ENCODE assay signal across 11 cellular contexts in genomic region chr12:77232045-77232444, GRCh38.
DNase-seq lines count a peak whose midpoint lies in the region; ATAC-seq and TF ChIP-seq lines count a peak whose summit lies in the region.
"Had no signal": no experiment of that assay in that cellular context is flagged by ENCODE, and none has a peak within 500 bp of the region (broad histone marks: within the 10 kb centered on the region; RNA-seq: fewer than 3 reads in every experiment).

No MANE protein-coding gene starts in this region.

- H3K4me1 ChIP-seq in GM23248 (ENCODE audit: insufficient read depth) (peaks cover 23% of the 10 kb centered on the region), tibial nerve (peaks cover 0 to 19% (median 0%) of the 10 kb centered on the region in 4 donors), transverse colon (peaks cover 0 to 13% (median 5%) of the 10 kb centered on the region in 4 donors)

- H4K20me1 ChIP-seq in GM23248 (ENCODE audit: insufficient read depth), result no peaks in the 10 kb centered on the region

- peak overlapping the region; percentile 52 for H3K9ac ChIP-seq in GM23248

- TF ChIP-seq EP300 in tibial nerve (IDR thresholded peaks at IDR 0.05) (no peak), transverse colon (IDR thresholded peaks at IDR 0.05; ENCODE audit: low read depth) (no peak)

- 4 to 10% methylated on average over 1 of the region's 1 CpG for WGBS in GM23248 (ENCODE audit: low coverage in 1 of 2, low lambda C conversion rate in 2 of 2, missing lambda C conversion rate in 2 of 2), 2 experiments
- WGBS in tibial nerve, 2 donors, result 50 to 67% methylated on average over 1 of the region's 1 CpG
- WGBS in transverse colon (ENCODE audit: low coverage in 1 of 2), 2 donors, result 48 to 57% methylated on average over 1 of the region's 1 CpG

- H3K27me3 ChIP-seq in GM23248 (replicated peaks; ENCODE audit: insufficient read depth) (no peaks in the 10 kb centered on the region), tibial nerve (no peaks in the 10 kb centered on the region), transverse colon (no peaks in the 10 kb centered on the region)

- H3K4me2 ChIP-seq in GM23248 (ENCODE audit: unreplicated experiment), result peak overlapping the region; percentile 73

- H3K27ac ChIP-seq in GM23248 (peak overlapping the region; percentile 82), tibial nerve (peak overlapping the region in 3 of 4 donors; percentile 21 to 66 (median 58)), transverse colon (peak overlapping the region in 1 of 4 donors; percentile 10)

- H3K9me3 ChIP-seq in GM23248 (ENCODE audit: low read depth) (no peaks in the 10 kb centered on the region), tibial nerve (no peaks in the 10 kb centered on the region), transverse colon (no peaks in the 10 kb centered on the region)

- peaks cover 15% of the 10 kb centered on the region for H3F3A ChIP-seq in GM23248 (ENCODE audit: insufficient read depth)

- H3K4me3 ChIP-seq in GM23248, result peak overlapping the region; percentile 46
- H3K4me3 ChIP-seq in astrocyte of the spinal cord (ENCODE audit: low read depth, low read length), result no peak overlapping the region
- no peak overlapping the region for H3K4me3 ChIP-seq in tibial nerve
- H3K4me3 ChIP-seq in transverse colon, result no peak overlapping the region

- H3K9me2 ChIP-seq in GM23248 (ENCODE audit: insufficient read depth), result no peaks in the 10 kb centered on the region

- H3K36me3 ChIP-seq in GM23248 (ENCODE audit: low read depth) (no peaks in the 10 kb centered on the region), tibial nerve (no peaks in the 10 kb centered on the region), transverse colon (no peaks in the 10 kb centered on the region)

- H3K79me2 ChIP-seq in GM23248 (ENCODE audit: insufficient read depth), result no peaks in the 10 kb centered on the region

- in situ Hi-C loops in GM23248 (cut with MboI), result no loop called here
- in situ Hi-C loops in astrocyte of the spinal cord (cut with HindIII; ENCODE audit: low sequenced_read_pairs), result no loop called here
- in situ Hi-C loops in transverse colon (cut with MboI; ENCODE audit: low pct_ligation_motif_present in 1 of 4, low pct_unique_long_range_greater_than_20kb in 1 of 4, low sequenced_read_pairs in 3 of 4), result no loop called here
- in situ Hi-C loops in G401 (cut with HindIII; ENCODE audit: low sequenced_read_pairs), result no loop called here

- peak; percentile 67 for DNase-seq in GM23248
- peak; percentile 52 for DNase-seq in astrocyte of the spinal cord (ENCODE audit: low read depth, low spot score)
- DNase-seq in left cardiac atrium, result no peak
- DNase-seq in tibial nerve (ENCODE audit: low spot score in 2 of 2), result peak; percentile 14 to 16
- no peak for DNase-seq in DMS79 treated with DMSO at 0.1 percent for 48 hours (lab: John Stamatoyannopoulos, UW)
- DNase-seq in transverse colon, result no peak
- no peak for DNase-seq in G401 (ENCODE audit: low spot score)
- DNase-seq: activated CD4-positive, alpha-beta T cell treated with anti-CD3 and anti-CD28 coated beads, Interleukin-2, amount 50 U/mL, for 1 hour; MM.1S; retina had no signal

- TF ChIP-seq POLR2A in tibial nerve (IDR thresholded peaks at IDR 0.05) (no peak), transverse colon (IDR thresholded peaks at IDR 0.05) (no peak)

- peak overlapping the region; percentile 22 for H2AFZ ChIP-seq in GM23248

- ATAC-seq in left cardiac atrium, result peak; percentile 23 to 87
- ATAC-seq: activated T-helper 17 cell treated with anti-CD3 and anti-CD28 coated beads, Interleukin-2, amount 50 U/mL, for 72 hours had no signal

- intact Hi-C loops in left cardiac atrium (cut with DNase I) (no loop called here), transverse colon (cut with DNase I; ENCODE audit: low total_unique reads) (no loop called here)

- TF ChIP-seq CTCF in astrocyte of the spinal cord (IDR thresholded peaks at IDR 0.05; ENCODE audit: low read depth, low read length) (no peak), tibial nerve (IDR thresholded peaks at IDR 0.05) (no peak), transverse colon (IDR thresholded peaks at IDR 0.05) (no peak)

Comparison
In these comparisons a context has a peak if more than half of its experiments do, and no peak if none do; other contexts are left out.
1. DNase-seq: peak in GM23248 (single experiment), astrocyte of the spinal cord (single experiment) and tibial nerve (2 of 2); none in left cardiac atrium (single experiment), DMS79 treated with DMSO at 0.1 percent for 48 hours (single experiment), transverse colon (single experiment) and G401 (single experiment).